8 cellular contexts compared by ENCODE assay signal in the genomic region with DNA sequence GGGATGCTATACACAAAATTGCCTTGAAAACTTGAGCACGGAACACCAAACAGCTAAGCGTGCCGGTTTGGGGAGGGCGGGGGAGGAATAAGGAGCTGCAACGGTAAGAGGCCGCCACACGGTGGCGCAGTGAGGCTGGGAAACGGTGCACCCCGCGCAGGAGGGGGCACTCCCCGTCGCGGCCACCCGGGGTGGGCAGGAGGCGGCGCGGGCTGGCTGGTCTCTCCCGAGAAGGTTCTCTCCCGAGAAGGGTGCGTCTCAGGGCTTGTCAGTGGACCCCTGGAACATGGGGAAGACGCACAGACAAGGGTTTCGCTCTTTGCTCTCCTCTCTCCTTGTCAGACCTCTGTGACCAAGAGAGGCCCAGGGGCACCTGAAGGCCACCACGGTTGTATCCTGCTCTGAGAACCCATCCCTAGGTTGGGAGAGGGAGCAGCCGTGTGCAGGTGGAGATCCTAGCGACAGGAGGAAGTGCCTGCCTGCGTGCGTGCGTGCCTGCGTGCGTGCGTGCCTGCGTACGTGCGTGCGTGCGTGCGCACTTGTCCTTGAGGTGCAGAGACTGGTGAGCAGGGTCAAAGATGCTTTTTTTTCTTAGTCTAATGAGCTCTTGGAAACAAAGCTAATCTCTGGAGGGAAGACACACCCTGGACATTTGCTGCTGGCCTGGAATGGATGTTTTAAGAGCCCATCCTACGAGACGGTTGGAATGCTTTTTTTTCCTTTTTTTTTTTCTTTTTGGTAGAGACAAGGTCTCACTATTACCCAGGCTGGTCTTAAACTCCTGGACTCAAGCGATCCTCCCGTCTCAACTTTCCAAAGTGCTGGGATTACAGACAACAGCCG. TPM values are rescaled to one million over a fixed set of nuclear protein-coding genes. Genes with fewer than 3 reads are reported as not detected.
DNase-seq lines count a peak whose midpoint lies in the region; ATAC-seq lines count a peak whose summit lies in the region.

No MANE protein-coding gene starts in this region.

- no peaks in the 10 kb centered on the region for H3K27me3 Mint-ChIP-seq in activated CD8-positive, alpha-beta T cell treated with anti-CD3 and anti-CD28 coated beads, Interleukin-2, amount 10 ng/mL, durations not matched to agents 7 days and 5 days (ENCODE audit: low read depth)

- H3K9me3 ChIP-seq in endocrine pancreas (ENCODE audit: control insufficient read depth, low read length) = no peaks in the 10 kb centered on the region
- no peaks in the 10 kb centered on the region for H3K9me3 ChIP-seq in mucosa of rectum (ENCODE audit: control insufficient read depth in 2 of 2, low read length in 2 of 2)

- POLR2A ChIA-PET in activated CD8-positive, alpha-beta T cell treated with anti-CD3 and anti-CD28 coated beads, Interleukin-2, amount 10 ng/mL, durations not matched to agents 7 days and 5 days (lab: Charles Lee) = no interaction called here

- CTCF ChIA-PET in activated CD8-positive, alpha-beta T cell treated with anti-CD3 and anti-CD28 coated beads, Interleukin-2, amount 10 ng/mL, durations not matched to agents 7 days and 5 days (lab: Charles Lee) = interaction anchor here (0.6 to 4.2 kb wide), 48 partner anchors 11 to 220 kb away, joined by 3 to 62 read pairs (median 4); a partner anchor contains a TSS

- peaks cover 23% of the 10 kb centered on the region for H3K4me1 Mint-ChIP-seq in activated CD8-positive, alpha-beta T cell treated with anti-CD3 and anti-CD28 coated beads, Interleukin-2, amount 10 ng/mL, durations not matched to agents 7 days and 5 days (ENCODE audit: low read depth)

- H3K9ac ChIP-seq in endocrine pancreas (ENCODE audit: control insufficient read depth, insufficient read depth, low read length) = peak overlapping the region; percentile 27
- peak overlapping the region; percentile 70 to 81 for H3K9ac ChIP-seq in mucosa of rectum (ENCODE audit: low read depth in 1 of 2, low read length in 2 of 2)

- no peaks in the 10 kb centered on the region for H3K9me3 Mint-ChIP-seq in activated CD8-positive, alpha-beta T cell treated with anti-CD3 and anti-CD28 coated beads, Interleukin-2, amount 10 ng/mL, durations not matched to agents 7 days and 5 days (ENCODE audit: insufficient read depth)

- peak in 12 of 14 donors; percentile 30 to 83 (median 49) for DNase-seq in C1 segment of cervical spinal cord (lab: John Stamatoyannopoulos, UW)
- peak; percentile 7 for DNase-seq in NCI-H748 treated with DMSO at 0.1 percent for 48 hours (lab: John Stamatoyannopoulos, UW)
- DNase-seq in activated CD8-positive, alpha-beta T cell treated with anti-CD3 and anti-CD28 coated beads, Interleukin-2, amount 10 ng/mL, durations not matched to agents 7 days and 5 days = peak; percentile 83
- peak; percentile 84 for DNase-seq in stimulated activated CD8-positive, alpha-beta memory T cell treated with anti-CD3 and anti-CD28 coated beads, Interleukin-4, amount 100 ng/mL, for 48 hours

- no peaks in the 10 kb centered on the region for H3K36me3 Mint-ChIP-seq in activated CD8-positive, alpha-beta T cell treated with anti-CD3 and anti-CD28 coated beads, Interleukin-2, amount 10 ng/mL, durations not matched to agents 7 days and 5 days (ENCODE audit: low read depth)

- ATAC-seq in GM19328 (IDR thresholded peaks at IDR 0.05; ENCODE audit: unreplicated experiment) (peak; percentile 81), HG03442 (IDR thresholded peaks at IDR 0.05; ENCODE audit: unreplicated experiment) (peak; percentile 90)
- ATAC-seq in activated CD8-positive, alpha-beta T cell treated with anti-CD3 and anti-CD28 coated beads, Interleukin-2, amount 10 ng/mL, durations not matched to agents 7 days and 5 days = peak; percentile 92

- H3K27me3 ChIP-seq in endocrine pancreas (ENCODE audit: control insufficient read depth, insufficient read depth, low read length) = no peaks in the 10 kb centered on the region
- H3K27me3 ChIP-seq in mucosa of rectum (ENCODE audit: control insufficient read depth in 2 of 2, insufficient read depth in 2 of 2, low read length in 2 of 2) = peaks cover 3 to 4% of the 10 kb centered on the region in 2 donors

- H3K36me3 ChIP-seq in endocrine pancreas (ENCODE audit: control insufficient read depth, insufficient read depth, low read length) = no peaks in the 10 kb centered on the region
- no peaks in the 10 kb centered on the region for H3K36me3 ChIP-seq in mucosa of rectum (ENCODE audit: control insufficient read depth in 2 of 2, insufficient read depth in 2 of 2, low read length in 2 of 2)

- no peak overlapping the region for H3K4me3 Mint-ChIP-seq in activated CD8-positive, alpha-beta T cell treated with anti-CD3 and anti-CD28 coated beads, Interleukin-2, amount 10 ng/mL, durations not matched to agents 7 days and 5 days

- peak overlapping the region; percentile 94 to 96 for H3K27ac ChIP-seq in mucosa of rectum (ENCODE audit: low read depth in 2 of 2, low read length in 2 of 2)

- H3K4me3 ChIP-seq in endocrine pancreas (ENCODE audit: control insufficient read depth, insufficient read depth, low read length) = no peak overlapping the region
- H3K4me3 ChIP-seq in mucosa of rectum (ENCODE audit: low read length in 2 of 2) = peak overlapping the region; percentile 82 to 84

- H3K4me1 ChIP-seq in endocrine pancreas (ENCODE audit: control insufficient read depth, insufficient read depth, low read length) = no peaks in the 10 kb centered on the region
- H3K4me1 ChIP-seq in mucosa of rectum (ENCODE audit: control insufficient read depth in 2 of 2, insufficient read depth in 2 of 2, low read length in 2 of 2) = peaks cover 2 to 7% of the 10 kb centered on the region in 2 donors

- H3K27ac Mint-ChIP-seq in activated CD8-positive, alpha-beta T cell treated with anti-CD3 and anti-CD28 coated beads, Interleukin-2, amount 10 ng/mL, durations not matched to agents 7 days and 5 days = no peak overlapping the region

RNA-seq across cellular contexts. Expression of a gene that starts 18.1 kb away (rescaled TPM):
- 1 to 10 TPM; 8.0 to 9.6 TPM for total RNA-seq in activated CD8-positive, alpha-beta T cell treated with anti-CD3 and anti-CD28 coated beads, Interleukin-2, amount 10 ng/mL, durations not matched to agents 7 days and 5 days

Comparison
In these comparisons a context has a peak if more than half of its experiments do, and no peak if none do; other contexts are left out.
1. DNase-seq: peak in every context shown above with its lines; median percentile 84 in stimulated activated CD8-positive, alpha-beta memory T cell treated with anti-CD3 and anti-CD28 coated beads, Interleukin-4, amount 100 ng/mL, for 48 hours; 83 in activated CD8-positive, alpha-beta T cell treated with anti-CD3 and anti-CD28 coated beads, Interleukin-2, amount 10 ng/mL, durations not matched to agents 7 days and 5 days; 49 in C1 segment of cervical spinal cord; 7 in NCI-H748 treated with DMSO at 0.1 percent for 48 hours.